8 cellular contexts compared by ENCODE assay signal in genomic region chr7:8590225-8590624, GRCh38.
"Had no signal": no experiment of that assay in that cellular context is flagged by ENCODE, and none has a peak within 500 bp of the region (broad histone marks: within the 10 kb centered on the region; RNA-seq: fewer than 3 reads in every experiment).

No MANE protein-coding gene starts in this region.

- H3K4me3 ChIP-seq: GM23338, K562 had no signal

- FAIRE-seq: H1, H54, HTR-8/SVneo, K562 had no signal

- H2AFZ ChIP-seq: GM23338 had no signal

- DNase-seq: H9, HCEC 1CT, IMR-90 had no signal

- ATAC-seq: GM23338, K562 had no signal

- H3K4me2 ChIP-seq: GM23338 had no signal
